In the genomic region with DNA sequence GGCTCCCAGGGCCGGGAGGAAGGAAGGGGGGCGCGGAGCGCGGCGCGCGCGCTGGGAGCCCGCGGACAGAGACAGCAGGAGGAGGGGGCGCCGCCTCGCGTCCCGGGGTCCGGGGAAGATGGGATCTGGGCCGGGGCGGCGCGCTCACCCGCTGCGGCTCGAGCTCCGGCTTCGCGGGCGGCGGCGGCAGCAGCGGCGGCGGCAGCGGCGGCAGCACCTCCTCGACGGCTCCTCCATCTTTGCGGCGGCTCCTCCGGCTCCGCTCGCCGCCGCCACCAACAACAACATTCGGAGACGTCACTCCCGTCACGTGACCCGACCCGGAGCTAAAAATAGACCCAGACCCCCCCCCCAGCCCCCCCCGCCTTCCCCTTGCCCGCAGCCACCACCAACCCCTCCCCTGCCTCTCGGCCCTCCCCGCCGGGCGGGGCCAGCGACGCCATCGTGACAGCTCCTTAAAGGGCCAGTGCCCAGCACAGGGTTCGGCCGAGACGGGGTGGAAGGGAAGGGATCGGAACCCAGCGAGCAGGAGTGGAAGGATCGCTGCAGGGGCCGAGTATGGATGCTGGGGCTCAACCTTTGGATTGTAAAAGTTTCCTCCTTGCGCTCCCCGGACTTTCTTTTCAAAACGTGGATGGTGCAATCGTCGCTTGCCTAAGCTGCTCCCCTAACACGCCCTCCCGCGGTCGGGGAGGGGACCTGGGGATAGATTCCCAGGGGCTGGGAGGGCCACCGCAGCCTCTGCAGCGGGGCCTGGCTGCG, we compare ENCODE assay signal across 1 cellular context.
TF ChIP-seq lines count a peak whose summit lies in the region.

TSS of gene HDAC5 (minus strand) at position 286 of the 762 bp plus-strand sequence. CDS start 6,126 bp downstream, outside the sequence.

TF ChIP-seq in HepG2, 621 proteins besides CTCF, POLR2A, EP300 and RAD21 (continued from another document and continues in another):
- peak; percentile 17; the same call in 1 of the 2 replicates for TF ChIP-seq AHDC1 (CRISPR knock-in tag; IDR thresholded peaks at IDR 0.05; ENCODE audit: borderline replicate concordance)
- no peak for TF ChIP-seq KAT2B (IDR thresholded peaks at IDR 0.05; ENCODE audit: borderline replicate concordance, low read depth, low read length)
- peak; percentile 70; the same call in 1 of the 2 replicates for TF ChIP-seq MXD1 (CRISPR knock-in tag; IDR thresholded peaks at IDR 0.05)
- TF ChIP-seq ZSCAN9 (CRISPR knock-in tag; IDR thresholded peaks at IDR 0.05; ENCODE audit: borderline replicate concordance): peak; percentile 64; the same call in 1 of the 2 replicates
- TF ChIP-seq ZNF564 (CRISPR knock-in tag; IDR thresholded peaks at IDR 0.05): no peak
- TF ChIP-seq MNT (IDR thresholded peaks at IDR 0.05): peak; percentile 26; the same call in 1 of the 2 replicates
- no peak for TF ChIP-seq MATR3 (CRISPR knock-in tag; IDR thresholded peaks at IDR 0.05)
- TF ChIP-seq JUN (CRISPR knock-in tag; IDR thresholded peaks at IDR 0.05): peak; percentile 41; the same call in 1 of the 2 replicates
- TF ChIP-seq NCOA1 (CRISPR knock-in tag; IDR thresholded peaks at IDR 0.05): no peak
- no peak for TF ChIP-seq ZNF3 (CRISPR knock-in tag; IDR thresholded peaks at IDR 0.05)
- no peak for TF ChIP-seq SMARCC2 (IDR thresholded peaks at IDR 0.05)
- TF ChIP-seq AHR (CRISPR knock-in tag; IDR thresholded peaks at IDR 0.05): peak; percentile 63; the same call in 1 of the 2 replicates
- TF ChIP-seq DMTF1 (CRISPR knock-in tag; IDR thresholded peaks at IDR 0.05): no peak
- no peak for TF ChIP-seq SRY (CRISPR knock-in tag; IDR thresholded peaks at IDR 0.05)
- no peak for TF ChIP-seq ZNF644 (CRISPR knock-in tag; IDR thresholded peaks at IDR 0.05; ENCODE audit: low read depth)
- TF ChIP-seq, protein P1, sequence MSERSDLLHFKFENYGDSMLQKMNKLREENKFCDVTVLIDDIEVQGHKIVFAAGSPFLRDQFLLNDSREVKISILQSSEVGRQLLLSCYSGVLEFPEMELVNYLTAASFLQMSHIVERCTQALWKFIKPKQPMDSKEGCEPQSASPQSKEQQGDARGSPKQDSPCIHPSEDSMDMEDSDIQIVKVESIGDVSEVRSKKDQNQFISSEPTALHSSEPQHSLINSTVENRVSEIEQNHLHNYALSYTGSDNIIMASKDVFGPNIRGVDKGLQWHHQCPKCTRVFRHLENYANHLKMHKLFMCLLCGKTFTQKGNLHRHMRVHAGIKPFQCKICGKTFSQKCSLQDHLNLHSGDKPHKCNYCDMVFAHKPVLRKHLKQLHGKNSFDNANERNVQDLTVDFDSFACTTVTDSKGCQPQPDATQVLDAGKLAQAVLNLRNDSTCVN (CRISPR knock-in tag; IDR thresholded peaks at IDR 0.05; ENCODE audit: borderline replicate concordance): peak; percentile 67; the same call in 1 of the 2 replicates
- TF ChIP-seq ZSCAN21 (CRISPR knock-in tag; IDR thresholded peaks at IDR 0.05; ENCODE audit: borderline replicate concordance): no peak
- TF ChIP-seq PBX2 (CRISPR knock-in tag; IDR thresholded peaks at IDR 0.05): no peak
- TF ChIP-seq, protein P2, sequence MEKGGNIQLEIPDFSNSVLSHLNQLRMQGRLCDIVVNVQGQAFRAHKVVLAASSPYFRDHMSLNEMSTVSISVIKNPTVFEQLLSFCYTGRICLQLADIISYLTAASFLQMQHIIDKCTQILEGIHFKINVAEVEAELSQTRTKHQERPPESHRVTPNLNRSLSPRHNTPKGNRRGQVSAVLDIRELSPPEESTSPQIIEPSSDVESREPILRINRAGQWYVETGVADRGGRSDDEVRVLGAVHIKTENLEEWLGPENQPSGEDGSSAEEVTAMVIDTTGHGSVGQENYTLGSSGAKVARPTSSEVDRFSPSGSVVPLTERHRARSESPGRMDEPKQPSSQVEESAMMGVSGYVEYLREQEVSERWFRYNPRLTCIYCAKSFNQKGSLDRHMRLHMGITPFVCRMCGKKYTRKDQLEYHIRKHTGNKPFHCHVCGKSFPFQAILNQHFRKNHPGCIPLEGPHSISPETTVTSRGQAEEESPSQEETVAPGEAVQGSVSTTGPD (CRISPR knock-in tag; IDR thresholded peaks at IDR 0.05): no peak
- TF ChIP-seq RXRA (CRISPR knock-in tag; IDR thresholded peaks at IDR 0.05): peak; percentile 63; the same call in 1 of the 2 replicates
- no peak for TF ChIP-seq ZNF569 (CRISPR knock-in tag; IDR thresholded peaks at IDR 0.05; ENCODE audit: borderline replicate concordance)
- peak; percentile 88; the same call in 1 of the 2 replicates for TF ChIP-seq ZNF501 (CRISPR knock-in tag; IDR thresholded peaks at IDR 0.05)
- peak; percentile 90 for TF ChIP-seq PTBP1 (IDR thresholded peaks at IDR 0.05; ENCODE audit: low read depth, low read length, poor library complexity, severe bottlenecking)
- 0 out of 2 replicates have a peak, but pooled peaks have one; percentile 65 for TF ChIP-seq PHF21A (CRISPR knock-in tag; IDR thresholded peaks at IDR 0.05)
- 0 out of 2 replicates have a peak, but pooled peaks have one; percentile 21 for TF ChIP-seq ZNF646 (CRISPR knock-in tag; IDR thresholded peaks at IDR 0.05)
- TF ChIP-seq ZNF367 (CRISPR knock-in tag; IDR thresholded peaks at IDR 0.05; ENCODE audit: borderline replicate concordance): peak; percentile 74; the same call in 1 of the 2 replicates
- TF ChIP-seq GABPB1 (CRISPR knock-in tag; IDR thresholded peaks at IDR 0.05): peak; percentile 69
- peak; percentile 73; the same call in 1 of the 2 replicates for TF ChIP-seq GTF3A (CRISPR knock-in tag; conservative IDR thresholded peaks at IDR 0.05)
- TF ChIP-seq SPEN (CRISPR knock-in tag; IDR thresholded peaks at IDR 0.05; ENCODE audit: low read depth): no peak; the same call in none of the 2 replicates
- TF ChIP-seq SRSF1 (optimal IDR thresholded peaks at IDR 0.05; ENCODE audit: low read depth, low read length): peak; percentile 35
- peak; percentile 84; the same call in 1 of the 2 replicates for TF ChIP-seq ZNF605 (CRISPR knock-in tag; IDR thresholded peaks at IDR 0.05)
- TF ChIP-seq KDM5B (CRISPR knock-in tag; IDR thresholded peaks at IDR 0.05; ENCODE audit: borderline replicate concordance): peak; percentile 76
- no peak for TF ChIP-seq EEA1 (CRISPR knock-in tag; IDR thresholded peaks at IDR 0.05; ENCODE audit: borderline replicate concordance)
